9 cellular contexts compared by ENCODE assay signal in genomic region chr19:35404879-35405622, GRCh38. TPM values are rescaled to one million over a fixed set of nuclear protein-coding genes. Genes with fewer than 3 reads are reported as not detected.
DNase-seq lines count a peak whose midpoint lies in the region; ATAC-seq, FAIRE-seq and TF ChIP-seq lines count a peak whose summit lies in the region.
"Had no signal": no experiment of that assay in that cellular context is flagged by ENCODE, and none has a peak within 500 bp of the region (broad histone marks: within the 10 kb centered on the region; RNA-seq: fewer than 3 reads in every experiment).

No MANE protein-coding gene starts in this region.

- no peak overlapping the region for H3K4me3 ChIP-seq in K562

- no peak overlapping the region for H3K9ac ChIP-seq in K562 (ENCODE audit: insufficient read depth in 1 of 2, low read depth in 2 of 2, low read length in 2 of 2)

- peaks cover 50% of the 10 kb centered on the region for H3K27me3 Mint-ChIP-seq in activated naive CD4-positive, alpha-beta T cell treated with anti-CD3 and anti-CD28 coated beads, Interleukin-2, amount 10 ng/mL, durations not matched to agents 7 days and 5 days
- H3K27me3 Mint-ChIP-seq in CD4-positive, alpha-beta T cell, result peaks cover 9% of the 10 kb centered on the region

- FAIRE-seq in K562 (lab: Jason Lieb, UNC), result peak; percentile 71

- WGBS in K562 (ENCODE audit: insufficient coverage, low coverage, missing lambda C conversion rate), result 19% methylated on average over 11 of the region's 11 CpGs

- no peak overlapping the region for H2AFZ ChIP-seq in K562 (ENCODE audit: low read depth, low read length)

- CTCF ChIA-PET in activated naive CD4-positive, alpha-beta T cell treated with anti-CD3 and anti-CD28 coated beads, Interleukin-2, amount 10 ng/mL, durations not matched to agents 7 days and 5 days (lab: Charles Lee), result interaction anchor here (0.7 kb wide), 1 partner anchor 78 kb away, joined by 6 read pairs; no protein-coding TSS in a partner anchor
- CTCF ChIA-PET in K562 (lab: Yijun Ruan, JAX; ENCODE audit: low intra/inter-chr PET ratio), result no interaction called here
- CTCF ChIA-PET in CD4-positive, alpha-beta T cell (lab: Charles Lee), result no interaction called here

- no peaks in the 10 kb centered on the region for H3K36me3 Mint-ChIP-seq in activated naive CD4-positive, alpha-beta T cell treated with anti-CD3 and anti-CD28 coated beads, Interleukin-2, amount 10 ng/mL, durations not matched to agents 7 days and 5 days
- no peaks in the 10 kb centered on the region for H3K36me3 Mint-ChIP-seq in CD4-positive, alpha-beta T cell (ENCODE audit: low read depth)

- TF ChIP-seq RAD21 in K562 (CRISPR knock-in tag; conservative IDR thresholded peaks at IDR 0.05 in 1 of 2, IDR thresholded peaks at IDR 0.05 in 1 of 2), result no peak

- H3K79me2 ChIP-seq in K562 (ENCODE audit: control insufficient read depth, insufficient read depth, low read length), result no peaks in the 10 kb centered on the region

- no peak overlapping the region for H3K27ac Mint-ChIP-seq in activated naive CD4-positive, alpha-beta T cell treated with anti-CD3 and anti-CD28 coated beads, Interleukin-2, amount 10 ng/mL, durations not matched to agents 7 days and 5 days
- no peak overlapping the region for H3K27ac Mint-ChIP-seq in CD4-positive, alpha-beta T cell

- H3K4me1 ChIP-seq in K562 (replicated peaks in 1 of 2; ENCODE audit: control insufficient read depth in 2 of 2, insufficient read depth in 2 of 2, low read length in 2 of 2), result peaks cover 6 to 9% of the 10 kb centered on the region in 2 experiments; a peak in 3 of 5 replicates

- H4K20me1 ChIP-seq in K562 (replicated peaks; ENCODE audit: control insufficient read depth, insufficient read depth, low read length), result no peaks in the 10 kb centered on the region

- H3K9me1 ChIP-seq in K562 (ENCODE audit: control insufficient read depth, insufficient read depth, low read length), result no peaks in the 10 kb centered on the region

- H3K4me2 ChIP-seq in K562 (ENCODE audit: insufficient read depth, low read length), result no peak overlapping the region

- TF ChIP-seq POLR2A in K562 (conservative IDR thresholded peaks at IDR 0.05), result no peak

- peaks cover 13 to 14% of the 10 kb centered on the region in 2 experiments for H3K27me3 ChIP-seq in K562 (ENCODE audit: control insufficient read depth in 2 of 2, insufficient read depth in 2 of 2, low read length in 2 of 2)
- H3K27me3 ChIP-seq in CD4-positive, alpha-beta T cell (ENCODE audit: control insufficient read depth, insufficient read depth, low read length), result no peaks in the 10 kb centered on the region

- intact Hi-C loops in K562 (cut with micrococcal nuclease), result no loop called here
- intact Hi-C loops in CD4-positive, alpha-beta T cell (cut with DNase I, micrococcal nuclease), result no loop called here

- ATAC-seq in HG03432 (IDR thresholded peaks at IDR 0.05; ENCODE audit: unreplicated experiment) (peak; percentile 69), K562 (peak; percentile 70)
- ATAC-seq in CD4-positive, alpha-beta T cell (ENCODE audit: poor library complexity), result no peak

- H3K4me3 Mint-ChIP-seq in activated naive CD4-positive, alpha-beta T cell treated with anti-CD3 and anti-CD28 coated beads, Interleukin-2, amount 10 ng/mL, durations not matched to agents 7 days and 5 days, result no peak overlapping the region
- no peak overlapping the region for H3K4me3 Mint-ChIP-seq in CD4-positive, alpha-beta T cell

- no peak for TF ChIP-seq CTCF in K562 (IDR thresholded peaks at IDR 0.05 in 2 of 3, conservative IDR thresholded peaks at IDR 0.05 in 1 of 3; ENCODE audit: insufficient read depth in 2 of 3, low read depth in 1 of 3, low read length in 3 of 3)
- TF ChIP-seq CTCF in CD4-positive, alpha-beta T cell (IDR thresholded peaks at IDR 0.05), result no peak

- DNase-seq in activated naive CD4-positive, alpha-beta T cell treated with Interleukin-2 at 50 U/mL for 16 hours, result peak; percentile 46
- DNase-seq in activated naive CD4-positive, alpha-beta T cell treated with anti-CD3 and anti-CD28 coated beads, Interleukin-2, amount 10 ng/mL, durations not matched to agents 7 days and 5 days, result no peak
- DNase-seq in K562 (ENCODE audit: extremely low read depth in 1 of 4, low spot score in 3 of 4), result peak in 3 of 4 experiments; percentile 20 to 63 (median 41)
- DNase-seq in stimulated activated CD4-positive, alpha-beta T cell treated with anti-CD3 and anti-CD28 coated beads, Interleukin-2, amount 100 ng/mL, for 48 hours, result peak; percentile 55 to 61
- no peak for DNase-seq in CD4-positive, alpha-beta T cell
- DNase-seq in AML-193 (lab: John Stamatoyannopoulos, UW), result no peak
- DNase-seq in 8988T, result no peak
- DNase-seq: DND-41 had no signal

- no peaks in the 10 kb centered on the region for H3K36me3 ChIP-seq in K562 (ENCODE audit: control insufficient read depth, insufficient read depth, low read length)

- no peak overlapping the region for H3K27ac ChIP-seq in K562 (ENCODE audit: extremely low read depth, low read depth, low read length)
- H3K27ac ChIP-seq in CD4-positive, alpha-beta T cell (ENCODE audit: low read depth, low read length), result no peak overlapping the region

- no peaks in the 10 kb centered on the region for H3K9me3 Mint-ChIP-seq in activated naive CD4-positive, alpha-beta T cell treated with anti-CD3 and anti-CD28 coated beads, Interleukin-2, amount 10 ng/mL, durations not matched to agents 7 days and 5 days
- H3K9me3 Mint-ChIP-seq in CD4-positive, alpha-beta T cell, result no peaks in the 10 kb centered on the region

- BruUV-seq in K562 (replicated peaks; lab: Mats Ljungman, UMichigan), result no TSS peak

- POLR2A ChIA-PET in K562 (lab: Yijun Ruan, JAX), result no interaction called here
- POLR2A ChIA-PET in CD4-positive, alpha-beta T cell (lab: Charles Lee), result no interaction called here

- H3K9me3 ChIP-seq in K562 (replicated peaks; ENCODE audit: control insufficient read depth, insufficient read depth, low read depth, low read length), result no peaks in the 10 kb centered on the region
- no peaks in the 10 kb centered on the region for H3K9me3 ChIP-seq in CD4-positive, alpha-beta T cell (ENCODE audit: control insufficient read depth, low read length)

- no peaks in the 10 kb centered on the region for H3K4me1 Mint-ChIP-seq in activated naive CD4-positive, alpha-beta T cell treated with anti-CD3 and anti-CD28 coated beads, Interleukin-2, amount 10 ng/mL, durations not matched to agents 7 days and 5 days
- H3K4me1 Mint-ChIP-seq in CD4-positive, alpha-beta T cell (ENCODE audit: low read depth), result no peaks in the 10 kb centered on the region

- in situ Hi-C loops in K562 (cut with MboI), result no loop called here

- TF ChIP-seq EP300 in K562 (IDR thresholded peaks at IDR 0.05; ENCODE audit: low read length), result no peak

RNA-seq across cellular contexts. Expression of gene GPR42, which starts 34.2 kb away (rescaled TPM):
- total RNA-seq in K562 (2011; cell fraction: chromatin; rRNA removed; ENCODE audit: low replicate concordance), result not detected in 2 replicates
- not detected in 2 replicates for total RNA-seq in K562 (2011; cell fraction: nucleolus; rRNA removed)
- total RNA-seq in K562 (2011; cell fraction: nucleoplasm; rRNA removed), result not detected in 2 replicates
- total RNA-seq in K562 (2014; rRNA removed), result not detected in 2 replicates
- not detected in 2 replicates for total RNA-seq in K562 (2014; rRNA removed; fragmentation: Illumina TruSeq; extraction: Trizol)
- not detected in 2 replicates for total RNA-seq in K562 (2015; rRNA removed; fragmentation: Illumina TruSeq; extraction: Trizol)
- not detected in 2 replicates for total RNA-seq in K562 (2021)
- polyA plus RNA-seq in K562 (2011; rRNA removed), result not detected in 2 replicates
- not detected in 2 replicates for polyA plus RNA-seq in K562 (2011; cell fraction: cytosol; rRNA removed)
- polyA plus RNA-seq in K562 (2011; cell fraction: nucleus; rRNA removed), result not detected in 2 replicates
- 0.10 TPM in 1 of 2 replicates, not detected in the other for polyA plus RNA-seq in K562 (2012)
- not detected in 2 replicates for polyA plus RNA-seq in K562 (2014; fragmentation: Illumina TruSeq; extraction: Trizol)
- polyA plus RNA-seq in K562 (2014; fragmentation: Nextera tagmentation; extraction: Ambion mirVana), result not detected
- polyA plus RNA-seq in K562 (2014; rRNA removed), result not detected in 2 replicates
- polyA minus RNA-seq in K562 (2011; rRNA and poly(A)+ RNA removed), result not detected in 2 replicates
- polyA minus RNA-seq in K562 (2011; cell fraction: cytosol; rRNA and poly(A)+ RNA removed), result not detected in 2 replicates
- polyA minus RNA-seq in K562 (2011; cell fraction: nucleus; rRNA and poly(A)+ RNA removed), result not detected in 2 replicates
- under 1 TPM in 1 of 2 experiments, not detected in 1; 0.14 TPM for total RNA-seq in CD4-positive, alpha-beta T cell

RNA-seq across cellular contexts. Expression of gene FFAR2, which starts 43.0 kb away (rescaled TPM):
- total RNA-seq in K562 (2011; cell fraction: chromatin; rRNA removed; ENCODE audit: low replicate concordance), result not detected in 2 replicates
- not detected in 2 replicates for total RNA-seq in K562 (2011; cell fraction: nucleolus; rRNA removed)
- not detected in 2 replicates for total RNA-seq in K562 (2011; cell fraction: nucleoplasm; rRNA removed)
- total RNA-seq in K562 (2014; rRNA removed) (not detected in 2 replicates), K562 (2014; rRNA removed; fragmentation: Illumina TruSeq; extraction: Trizol) (not detected in 2 replicates), K562 (2015; rRNA removed; fragmentation: Illumina TruSeq; extraction: Trizol) (not detected in 2 replicates), K562 (2021) (not detected in 2 replicates)
- polyA plus RNA-seq in K562 (2011; rRNA removed) (not detected in 2 replicates), K562 (2014; fragmentation: Illumina TruSeq; extraction: Trizol) (not detected in 2 replicates), K562 (2014; fragmentation: Nextera tagmentation; extraction: Ambion mirVana) (not detected), K562 (2014; rRNA removed) (not detected in 2 replicates)
- polyA plus RNA-seq in K562 (2011; cell fraction: cytosol; rRNA removed), result not detected in 2 replicates
- polyA plus RNA-seq in K562 (2011; cell fraction: nucleus; rRNA removed), result not detected in 2 replicates
- polyA plus RNA-seq in K562 (2012), result not detected in 2 replicates
- polyA minus RNA-seq in K562 (2011; rRNA and poly(A)+ RNA removed), result not detected in 2 replicates
- polyA minus RNA-seq in K562 (2011; cell fraction: cytosol; rRNA and poly(A)+ RNA removed), result not detected in 2 replicates
- not detected in 2 replicates for polyA minus RNA-seq in K562 (2011; cell fraction: nucleus; rRNA and poly(A)+ RNA removed)
- under 1 TPM in 1 of 2 experiments, not detected in 1; 0.41 TPM for total RNA-seq in CD4-positive, alpha-beta T cell

RNA-seq across cellular contexts. Expression of gene FFAR3, which starts 46.8 kb away (rescaled TPM):
- not detected in 2 replicates for total RNA-seq in K562 (2011; cell fraction: chromatin; rRNA removed; ENCODE audit: low replicate concordance)
- total RNA-seq in K562 (2011; cell fraction: nucleolus; rRNA removed), result not detected in 2 replicates
- not detected in 2 replicates for total RNA-seq in K562 (2011; cell fraction: nucleoplasm; rRNA removed)
- total RNA-seq in K562 (2014; rRNA removed) (not detected in 2 replicates), K562 (2014; rRNA removed; fragmentation: Illumina TruSeq; extraction: Trizol) (not detected in 2 replicates), K562 (2015; rRNA removed; fragmentation: Illumina TruSeq; extraction: Trizol) (not detected in 2 replicates), K562 (2021) (not detected in 2 replicates)
- polyA plus RNA-seq in K562 (2011; rRNA removed) (not detected in 2 replicates), K562 (2014; fragmentation: Illumina TruSeq; extraction: Trizol) (not detected in 2 replicates), K562 (2014; fragmentation: Nextera tagmentation; extraction: Ambion mirVana) (not detected), K562 (2014; rRNA removed) (not detected in 2 replicates)
- polyA plus RNA-seq in K562 (2011; cell fraction: cytosol; rRNA removed), result not detected in 2 replicates
- not detected in 2 replicates for polyA plus RNA-seq in K562 (2011; cell fraction: nucleus; rRNA removed)
- not detected in 2 replicates for polyA plus RNA-seq in K562 (2012)
- not detected in 2 replicates for polyA minus RNA-seq in K562 (2011; rRNA and poly(A)+ RNA removed)
- not detected in 2 replicates for polyA minus RNA-seq in K562 (2011; cell fraction: cytosol; rRNA and poly(A)+ RNA removed)
- polyA minus RNA-seq in K562 (2011; cell fraction: nucleus; rRNA and poly(A)+ RNA removed), result not detected in 2 replicates
- not detected for total RNA-seq in CD4-positive, alpha-beta T cell

RNA-seq across cellular contexts. Expression of gene FFAR1, which starts 57.3 kb away (rescaled TPM):
- total RNA-seq in K562 (2011; cell fraction: chromatin; rRNA removed; ENCODE audit: low replicate concordance), result 0.28 TPM in 1 of 2 replicates, not detected in the other
- 0.13 and 0.17 TPM in 2 replicates for total RNA-seq in K562 (2011; cell fraction: nucleolus; rRNA removed)
- not detected in 2 replicates for total RNA-seq in K562 (2011; cell fraction: nucleoplasm; rRNA removed)
- total RNA-seq in K562 (2014; rRNA removed) (not detected in 2 replicates), K562 (2014; rRNA removed; fragmentation: Illumina TruSeq; extraction: Trizol) (not detected in 2 replicates), K562 (2015; rRNA removed; fragmentation: Illumina TruSeq; extraction: Trizol) (not detected in 2 replicates), K562 (2021) (not detected in 2 replicates)
- polyA plus RNA-seq in K562 (2011; rRNA removed) (not detected in 2 replicates), K562 (2014; fragmentation: Illumina TruSeq; extraction: Trizol) (not detected in 2 replicates), K562 (2014; fragmentation: Nextera tagmentation; extraction: Ambion mirVana) (not detected), K562 (2014; rRNA removed) (not detected in 2 replicates)
- polyA plus RNA-seq in K562 (2011; cell fraction: cytosol; rRNA removed), result not detected in 2 replicates
- polyA plus RNA-seq in K562 (2011; cell fraction: nucleus; rRNA removed), result 0.06 TPM in 1 of 2 replicates, not detected in the other
- polyA plus RNA-seq in K562 (2012), result not detected in 2 replicates
- polyA minus RNA-seq in K562 (2011; rRNA and poly(A)+ RNA removed), result not detected in 2 replicates
- polyA minus RNA-seq in K562 (2011; cell fraction: cytosol; rRNA and poly(A)+ RNA removed), result not detected in 2 replicates
- not detected in 2 replicates for polyA minus RNA-seq in K562 (2011; cell fraction: nucleus; rRNA and poly(A)+ RNA removed)
- total RNA-seq in CD4-positive, alpha-beta T cell, result not detected

Comparison
In these comparisons a context has a peak if more than half of its experiments do, and no peak if none do; other contexts are left out.
1. DNase-seq: peak in activated naive CD4-positive, alpha-beta T cell treated with Interleukin-2 at 50 U/mL for 16 hours (single experiment), K562 (3 of 4) and stimulated activated CD4-positive, alpha-beta T cell treated with anti-CD3 and anti-CD28 coated beads, Interleukin-2, amount 100 ng/mL, for 48 hours (2 of 2); none in activated naive CD4-positive, alpha-beta T cell treated with anti-CD3 and anti-CD28 coated beads, Interleukin-2, amount 10 ng/mL, durations not matched to agents 7 days and 5 days (single experiment), CD4-positive, alpha-beta T cell (0 of 10), AML-193 (0 of 2) and 8988T (single experiment).